19 cellular contexts compared by ENCODE assay signal in genomic region chr5:98414938-98415337, GRCh38.
A peak's percentile ranks its signal among the peaks of the same experiment; 100 is the strongest.
DNase-seq lines count a peak whose midpoint lies in the region; ATAC-seq and TF ChIP-seq lines count a peak whose summit lies in the region.
"Had no signal": no experiment of that assay in that cellular context is flagged by ENCODE, and none has a peak within 500 bp of the region (broad histone marks: within the 10 kb centered on the region; RNA-seq: fewer than 3 reads in every experiment).

No MANE protein-coding gene starts in this region.

- H3K4me1 Mint-ChIP-seq in stimulated activated naive CD8-positive, alpha-beta T cell treated with anti-CD3 and anti-CD28 coated beads, Interleukin-15, amount 100 ng/mL, for 72 hours: no peaks in the 10 kb centered on the region
- H3K4me1 Mint-ChIP-seq: stimulated activated memory B cell treated with anti-CD40 and anti-IgM and Interleukin-4, amounts not matched to agents 10 μg/mL and 1 μg/mL and 100 μg/mL, for 72 hours had no signal

- peak overlapping the region; percentile 58 for H3K4me2 ChIP-seq in PC-3 (ENCODE audit: low read length)

- no peak overlapping the region for H3K4me3 Mint-ChIP-seq in stimulated activated naive CD8-positive, alpha-beta T cell treated with anti-CD3 and anti-CD28 coated beads, Interleukin-15, amount 100 ng/mL, for 72 hours
- H3K4me3 Mint-ChIP-seq: stimulated activated memory B cell treated with anti-CD40 and anti-IgM and Interleukin-4, amounts not matched to agents 10 μg/mL and 1 μg/mL and 100 μg/mL, for 72 hours; T-helper 2 cell treated with Interferon-gamma antibody and Interleukin-4, amounts not matched to agents 5 μg/mL and 100 μg/mL, for 36 hours had no signal

- peaks cover 33% of the 10 kb centered on the region for H3K4me1 ChIP-seq in PC-3 (ENCODE audit: insufficient read depth, low read length)
- H3K4me1 ChIP-seq: vagina had no signal

- ATAC-seq in PC-3 (peak; percentile 95), GM18498 (IDR thresholded peaks at IDR 0.05; ENCODE audit: unreplicated experiment) (no peak)
- no peak for ATAC-seq in stimulated activated naive CD8-positive, alpha-beta T cell treated with anti-CD3 and anti-CD28 coated beads, Interleukin-15, amount 100 ng/mL, for 72 hours
- ATAC-seq: Panc1; stimulated activated memory B cell treated with anti-CD40 and anti-IgM and Interleukin-4, amounts not matched to agents 10 μg/mL and 1 μg/mL and 100 μg/mL, for 72 hours had no signal

- DNase-seq in BJ (ENCODE audit: low read depth) (peak; percentile 99), PC-3 (peak; percentile 96), dedifferentiated amniotic fluid mesenchymal stem cell (ENCODE audit: extremely low spot score) (peak; percentile 71), non-pigmented ciliary epithelial cell (ENCODE audit: low read depth) (peak; percentile 89), cerebellar nuclear complex (lab: John Stamatoyannopoulos, UW) (no peak)
- no peak for DNase-seq in stimulated activated naive CD8-positive, alpha-beta T cell treated with anti-CD3 and anti-CD28 coated beads, Interleukin-15, amount 100 ng/mL, for 72 hours
- no peak for DNase-seq in activated CD4-positive, alpha-beta T cell treated with anti-CD3 and anti-CD28 coated beads for 1 hour
- DNase-seq: activated CD4-positive, alpha-beta T cell treated with anti-CD3 and anti-CD28 coated beads, Interleukin-2, amount 50 U/mL, for 48 hours; activated effector memory CD4-positive, alpha-beta T cell treated with Interleukin-2 at 50 U/mL for 16 hours; NCI-H446 treated with DMSO at 0.1 percent for 48 hours; stimulated activated CD4-positive, alpha-beta T cell treated with anti-CD3 and anti-CD28 coated beads, Interleukin-2, amount 100 ng/mL, for 48 hours had no signal

- TF ChIP-seq CTCF in BJ (IDR thresholded peaks at IDR 0.05; ENCODE audit: insufficient read depth, low read depth, low read length): no peak
- no peak for TF ChIP-seq CTCF in PC-3 (conservative IDR thresholded peaks at IDR 0.05; ENCODE audit: low read depth, low read length)

- no peaks in the 10 kb centered on the region for H3K27me3 ChIP-seq in BJ (ENCODE audit: control insufficient read depth, insufficient read depth, low read length)
- H3K27me3 ChIP-seq in PC-3 (ENCODE audit: low read length): no peaks in the 10 kb centered on the region
- H3K27me3 ChIP-seq: cardiac muscle cell, vagina had no signal

- no peaks in the 10 kb centered on the region for H3K79me2 ChIP-seq in PC-3 (ENCODE audit: low read length)

- peaks cover 7% of the 10 kb centered on the region for H3K27me3 Mint-ChIP-seq in stimulated activated naive CD8-positive, alpha-beta T cell treated with anti-CD3 and anti-CD28 coated beads, Interleukin-15, amount 100 ng/mL, for 72 hours
- H3K27me3 Mint-ChIP-seq: progenitor cell of endocrine pancreas; stimulated activated memory B cell treated with anti-CD40 and anti-IgM and Interleukin-4, amounts not matched to agents 10 μg/mL and 1 μg/mL and 100 μg/mL, for 72 hours had no signal

- H3K4me3 ChIP-seq in BJ (ENCODE audit: low read depth, low read length): no peak overlapping the region
- no peak overlapping the region for H3K4me3 ChIP-seq in PC-3 (ENCODE audit: low read length)
- H3K4me3 ChIP-seq: cardiac muscle cell, vagina had no signal

- H2AFZ ChIP-seq in PC-3 (ENCODE audit: low read length): no peak overlapping the region

- H3K27ac Mint-ChIP-seq in stimulated activated naive CD8-positive, alpha-beta T cell treated with anti-CD3 and anti-CD28 coated beads, Interleukin-15, amount 100 ng/mL, for 72 hours: no peak overlapping the region
- H3K27ac Mint-ChIP-seq: progenitor cell of endocrine pancreas; stimulated activated memory B cell treated with anti-CD40 and anti-IgM and Interleukin-4, amounts not matched to agents 10 μg/mL and 1 μg/mL and 100 μg/mL, for 72 hours; T-helper 2 cell treated with Interferon-gamma antibody and Interleukin-4, amounts not matched to agents 5 μg/mL and 100 μg/mL, for 36 hours had no signal

- no TSS peak for BruUV-seq in PC-3 (replicated peaks; lab: Mats Ljungman, UMichigan)

- peak overlapping the region; percentile 92 for H3K27ac ChIP-seq in PC-3 (ENCODE audit: low read length)
- H3K27ac ChIP-seq: C4-2B, cardiac muscle cell, vagina had no signal

- no peaks in the 10 kb centered on the region for H3K9me3 ChIP-seq in PC-3 (ENCODE audit: low read length)
- H3K9me3 ChIP-seq: vagina had no signal

- no peaks in the 10 kb centered on the region for H4K20me1 ChIP-seq in PC-3 (ENCODE audit: low read length)

- H3K9me2 ChIP-seq in PC-3 (replicated peaks; ENCODE audit: low read length): peaks cover 3% of the 10 kb centered on the region; the same call in 1 of the 2 replicates

- no peaks in the 10 kb centered on the region for H3K9me3 Mint-ChIP-seq in stimulated activated naive CD8-positive, alpha-beta T cell treated with anti-CD3 and anti-CD28 coated beads, Interleukin-15, amount 100 ng/mL, for 72 hours
- H3K9me3 Mint-ChIP-seq: T-helper 2 cell treated with Interferon-gamma antibody and Interleukin-4, amounts not matched to agents 5 μg/mL and 100 μg/mL, for 36 hours had no signal

- POLR2A ChIA-PET in BJ (lab: Charles Lee) (interaction anchor here (0.6 to 1.1 kb wide), 3 partner anchors 10 to 354 kb away, joined by 3 to 8 read pairs (median 3); no protein-coding TSS in a partner anchor), PC-3 (lab: Charles Lee; ENCODE audit: unreplicated experiment) (interaction anchor here (0.6 to 1.0 kb wide), 2 partner anchors 10 to 356 kb away, joined by 4 to 5 read pairs; no protein-coding TSS in a partner anchor)

- CTCF ChIA-PET in BJ (lab: Yijun Ruan, JAX): interaction anchor here (0.9 to 7.7 kb wide), 5 partner anchors 8 to 358 kb away, joined by 3 to 70 read pairs (median 4); no protein-coding TSS in a partner anchor
- CTCF ChIA-PET in PC-3 (lab: Charles Lee): interaction anchor here (0.6 to 1.6 kb wide), 4 partner anchors 40 to 357 kb away, joined by 3 to 6 read pairs (median 5); no protein-coding TSS in a partner anchor

- intact Hi-C loops in PC-3 (cut with micrococcal nuclease): loop anchor here (2.0 kb wide), 1 partner anchor 40 kb away; no protein-coding TSS in a partner anchor

- peaks cover 10% of the 10 kb centered on the region for H3F3A ChIP-seq in PC-3 (ENCODE audit: low read length, unreplicated experiment)

- H3K36me3 ChIP-seq in BJ (ENCODE audit: control insufficient read depth, insufficient read depth, low read length) (no peaks in the 10 kb centered on the region), PC-3 (ENCODE audit: low read depth, low read length) (no peaks in the 10 kb centered on the region)
- H3K36me3 ChIP-seq: cardiac muscle cell, vagina had no signal

- H3K9ac ChIP-seq in PC-3 (ENCODE audit: low read length): peak overlapping the region; percentile 13; the same call in 1 of the 2 replicates

Comparison
In these comparisons a context has a peak if more than half of its experiments do, and no peak if none do; other contexts are left out.
1. DNase-seq: peak in BJ (single experiment), PC-3 (single experiment), dedifferentiated amniotic fluid mesenchymal stem cell (single experiment) and non-pigmented ciliary epithelial cell (single experiment); none in stimulated activated naive CD8-positive, alpha-beta T cell treated with anti-CD3 and anti-CD28 coated beads, Interleukin-15, amount 100 ng/mL, for 72 hours (0 of 2), cerebellar nuclear complex (0 of 2) and activated CD4-positive, alpha-beta T cell treated with anti-CD3 and anti-CD28 coated beads for 1 hour (single experiment).